ENCODE assay signal across 8 cellular contexts in the genomic region with DNA sequence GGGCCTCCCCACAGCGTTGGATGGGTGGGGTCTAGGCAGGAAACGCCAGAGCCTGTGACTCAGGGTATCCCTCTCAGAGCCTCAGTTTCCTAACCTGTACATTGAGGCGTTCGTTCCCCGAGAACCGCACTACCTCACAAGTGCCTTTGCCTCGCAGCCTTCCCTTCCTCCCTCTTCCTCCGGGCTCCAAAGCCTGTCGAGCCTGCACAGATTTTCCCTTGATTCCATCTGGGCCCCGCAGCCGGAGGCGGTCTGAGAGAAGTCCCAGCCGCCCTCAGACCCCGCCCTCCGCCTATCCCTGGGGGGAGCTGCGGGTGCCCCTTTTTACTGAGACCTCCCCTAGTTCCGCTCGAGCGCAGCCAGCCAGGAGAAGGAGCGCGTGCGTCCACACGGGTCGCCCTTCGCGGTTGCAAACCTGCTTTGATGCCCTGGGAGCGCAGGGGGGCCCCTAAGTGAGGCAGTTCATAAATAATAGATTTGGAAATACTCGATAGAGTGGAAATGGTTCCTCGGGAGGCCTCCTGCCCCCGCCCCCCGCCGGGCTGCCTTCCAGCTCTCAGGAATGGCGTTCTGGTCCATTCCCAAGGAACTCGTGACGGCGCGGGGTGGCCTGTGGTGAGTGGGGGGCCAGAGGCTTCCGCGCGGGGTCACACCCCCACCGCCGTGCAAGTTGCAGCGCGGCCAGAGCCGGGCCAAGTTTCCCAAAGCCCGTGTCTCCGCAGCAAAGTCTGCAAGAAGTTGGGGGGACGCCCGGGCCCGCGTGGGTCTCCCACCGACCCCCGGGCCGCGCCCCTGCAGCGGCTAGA. TPM values are rescaled to one million over a fixed set of nuclear protein-coding genes. Genes with fewer than 3 reads are reported as not detected.
DNase-seq lines count a peak whose midpoint lies in the region; ATAC-seq and TF ChIP-seq lines count a peak whose summit lies in the region.

No MANE protein-coding gene starts in this region.

- H3K14ac ChIP-seq in trophoblast cell (ENCODE audit: low read length): peak overlapping the region; percentile 69

- H3K4ac ChIP-seq in trophoblast cell (ENCODE audit: low read depth, low read length): peak overlapping the region; percentile 1

- TF ChIP-seq CTCF in HFFc6 (IDR thresholded peaks at IDR 0.05) (peak; percentile 29), foreskin keratinocyte (conservative IDR thresholded peaks at IDR 0.05) (no peak)

- peaks cover 3% of the 10 kb centered on the region for H3K79me2 ChIP-seq in trophoblast cell (ENCODE audit: control insufficient read depth, insufficient read depth, low read length, poor library complexity)

- no peak overlapping the region for H2AK5ac ChIP-seq in trophoblast cell (ENCODE audit: low read length)

- peak overlapping the region; percentile 49 for H4K12ac ChIP-seq in trophoblast cell (ENCODE audit: low read depth, low read length)

- H3K27ac ChIP-seq in CD8-positive, alpha-beta memory T cell (ENCODE audit: low read depth, low read length): no peak overlapping the region
- H3K27ac ChIP-seq in foreskin keratinocyte (peak overlapping the region; percentile 37), trophoblast cell (ENCODE audit: low read depth, low read length) (peak overlapping the region; percentile 11)

- H2AFZ ChIP-seq in trophoblast cell (ENCODE audit: insufficient read depth, low read length, poor library complexity): peak overlapping the region; percentile 32

- H3K18ac ChIP-seq in trophoblast cell (ENCODE audit: low read length): peak overlapping the region; percentile 35

- H3K4me2 ChIP-seq in trophoblast cell (ENCODE audit: low read length): peak overlapping the region; percentile 90

- WGBS in trophoblast cell (ENCODE audit: extremely low coverage, insufficient coverage, insufficient read length): no CpG with 5 or more reads among the region's 56 CpGs

- H3K27me3 ChIP-seq in CD8-positive, alpha-beta memory T cell (ENCODE audit: insufficient read depth, low read length, poor library complexity, severe bottlenecking): peaks cover 25% of the 10 kb centered on the region
- no peaks in the 10 kb centered on the region for H3K27me3 ChIP-seq in foreskin keratinocyte
- H3K27me3 ChIP-seq in trophoblast cell (ENCODE audit: insufficient read depth, low read length): peaks cover 5% of the 10 kb centered on the region

- H4K91ac ChIP-seq in trophoblast cell (ENCODE audit: low read depth, low read length): peak overlapping the region; percentile 28

- no peaks in the 10 kb centered on the region for H3K4me1 ChIP-seq in CD8-positive, alpha-beta memory T cell (ENCODE audit: insufficient read depth, low read length)
- peaks cover 49% of the 10 kb centered on the region for H3K4me1 ChIP-seq in foreskin keratinocyte
- peaks cover 11 to 31% of the 10 kb centered on the region in 2 experiments for H3K4me1 ChIP-seq in trophoblast cell (ENCODE audit: control insufficient read depth in 1 of 2, insufficient read depth in 2 of 2, low read length in 2 of 2)

- ATAC-seq in foreskin keratinocyte: peak; percentile 11
- ATAC-seq in HG02852 (IDR thresholded peaks at IDR 0.05; ENCODE audit: unreplicated experiment): no peak
- no peak for ATAC-seq in GM21526 (IDR thresholded peaks at IDR 0.05; ENCODE audit: low FRiP score, unreplicated experiment)

- peaks cover 0 to 1% (median 0%) of the 10 kb centered on the region in 3 donors for H3K36me3 Mint-ChIP-seq in CD8-positive, alpha-beta memory T cell
- H3K36me3 Mint-ChIP-seq in HFFc6 (ENCODE audit: low read depth): no peaks in the 10 kb centered on the region
- no peaks in the 10 kb centered on the region for H3K36me3 Mint-ChIP-seq in activated CD4-positive, alpha-beta memory T cell treated with anti-CD3 and anti-CD28 coated beads for 36 hours

- H3K4me1 Mint-ChIP-seq in CD8-positive, alpha-beta memory T cell: peaks cover 6 to 25% (median 7%) of the 10 kb centered on the region in 3 donors
- peaks cover 47% of the 10 kb centered on the region for H3K4me1 Mint-ChIP-seq in HFFc6 (ENCODE audit: low read depth)
- peaks cover 9% of the 10 kb centered on the region for H3K4me1 Mint-ChIP-seq in activated CD4-positive, alpha-beta memory T cell treated with anti-CD3 and anti-CD28 coated beads for 36 hours (ENCODE audit: low read depth)

- no peak overlapping the region for H3K27ac Mint-ChIP-seq in CD8-positive, alpha-beta memory T cell
- peak overlapping the region; percentile 89 for H3K27ac Mint-ChIP-seq in HFFc6
- H3K27ac Mint-ChIP-seq in activated CD4-positive, alpha-beta memory T cell treated with anti-CD3 and anti-CD28 coated beads for 36 hours: no peak overlapping the region

- peak overlapping the region; percentile 69 for H4K8ac ChIP-seq in trophoblast cell (ENCODE audit: low read depth, low read length)

- H2BK12ac ChIP-seq in trophoblast cell (ENCODE audit: low read length): no peak overlapping the region

- DNase-seq in CD8-positive, alpha-beta memory T cell: peak in 1 of 5 donors; percentile 13
- DNase-seq in HFFc6 (peak; percentile 37), foreskin keratinocyte (peak in 1 of 2 donors; percentile 63), trophoblast cell (peak; percentile 57 to 70), NCI-H2107 treated with DMSO at 0.1 percent for 48 hours (lab: John Stamatoyannopoulos, UW; ENCODE audit: unreplicated experiment) (no peak)
- no peak for DNase-seq in activated CD4-positive, alpha-beta memory T cell treated with anti-CD3 and anti-CD28 coated beads for 36 hours

- H3K79me1 ChIP-seq in trophoblast cell (ENCODE audit: low read length): peaks cover 10% of the 10 kb centered on the region

- CTCF ChIA-PET in CD8-positive, alpha-beta memory T cell (lab: Charles Lee): interaction anchor here (1.4 to 1.6 kb wide), 2 partner anchors 10 kb away, joined by 3 read pairs; no protein-coding TSS in a partner anchor
- CTCF ChIA-PET in activated CD4-positive, alpha-beta memory T cell treated with anti-CD3 and anti-CD28 coated beads for 36 hours (lab: Charles Lee): no interaction called here

- peak overlapping the region; percentile 8 for H3K4me3 ChIP-seq in CD8-positive, alpha-beta memory T cell (ENCODE audit: low read length)
- peak overlapping the region; percentile 64 for H3K4me3 ChIP-seq in trophoblast cell (ENCODE audit: low read depth, low read length)

- POLR2A ChIA-PET in CD8-positive, alpha-beta memory T cell (lab: Charles Lee): no interaction called here
- POLR2A ChIA-PET in activated CD4-positive, alpha-beta memory T cell treated with anti-CD3 and anti-CD28 coated beads for 36 hours (lab: Charles Lee): no interaction called here

- intact Hi-C loops in activated CD4-positive, alpha-beta memory T cell treated with anti-CD3 and anti-CD28 coated beads for 36 hours (cut with micrococcal nuclease): no loop called here

- H3K9me3 ChIP-seq in CD8-positive, alpha-beta memory T cell (ENCODE audit: low read length): no peaks in the 10 kb centered on the region
- H3K9me3 ChIP-seq in trophoblast cell (ENCODE audit: insufficient read depth, low read depth, low read length): peaks cover 5% of the 10 kb centered on the region

- H3K27me3 Mint-ChIP-seq in CD8-positive, alpha-beta memory T cell: peaks cover 22 to 34% of the 10 kb centered on the region in 2 donors
- H3K27me3 Mint-ChIP-seq in HFFc6 (ENCODE audit: insufficient read depth): no peaks in the 10 kb centered on the region; the same call in 1 of the 2 replicates
- H3K27me3 Mint-ChIP-seq in activated CD4-positive, alpha-beta memory T cell treated with anti-CD3 and anti-CD28 coated beads for 36 hours: peaks cover 28% of the 10 kb centered on the region

- H2BK120ac ChIP-seq in trophoblast cell (ENCODE audit: insufficient read depth, low read length, poor library complexity): peak overlapping the region; percentile 70

- H2BK5ac ChIP-seq in trophoblast cell (ENCODE audit: low read depth, low read length, poor library complexity): peak overlapping the region; percentile 24

- H3K9ac ChIP-seq in trophoblast cell (ENCODE audit: low read length): peak overlapping the region; percentile 43

- peak overlapping the region; percentile 73 to 90 (median 84) for H3K4me3 Mint-ChIP-seq in CD8-positive, alpha-beta memory T cell
- peak overlapping the region; percentile 97 for H3K4me3 Mint-ChIP-seq in HFFc6
- peak overlapping the region; percentile 64 for H3K4me3 Mint-ChIP-seq in activated CD4-positive, alpha-beta memory T cell treated with anti-CD3 and anti-CD28 coated beads for 36 hours

- no peak overlapping the region for H3K23ac ChIP-seq in trophoblast cell (ENCODE audit: low read length)

- no peaks in the 10 kb centered on the region for H3K9me3 Mint-ChIP-seq in CD8-positive, alpha-beta memory T cell
- H3K9me3 Mint-ChIP-seq in HFFc6: no peaks in the 10 kb centered on the region
- no peaks in the 10 kb centered on the region for H3K9me3 Mint-ChIP-seq in activated CD4-positive, alpha-beta memory T cell treated with anti-CD3 and anti-CD28 coated beads for 36 hours

- H3K36me3 ChIP-seq in CD8-positive, alpha-beta memory T cell (ENCODE audit: insufficient read depth, low read length): no peaks in the 10 kb centered on the region
- no peaks in the 10 kb centered on the region for H3K36me3 ChIP-seq in trophoblast cell (ENCODE audit: control insufficient read depth in 1 of 2, insufficient read depth in 2 of 2, low read length in 2 of 2)

RNA-seq across cellular contexts. Expression of gene C16orf74, which starts 0.7 kb away (rescaled TPM):
- 1 to 10 TPM; 1.1 to 1.3 TPM for total RNA-seq in CD8-positive, alpha-beta memory T cell
- 10.7 TPM for polyA plus RNA-seq in CD8-positive, alpha-beta memory T cell
- 10 to 100 TPM; 13.4 to 18.6 (median 15.7) TPM for total RNA-seq in HFFc6 (2021; fragmentation: NEBNext Ultra II Directional; extraction: Animal tissue kit (Norgen Biotek cat#: 25700))
- total RNA-seq in activated CD4-positive, alpha-beta memory T cell treated with anti-CD3 and anti-CD28 coated beads for 36 hours: not detected
- 91.8 and 94.7 TPM in 2 replicates for total RNA-seq in foreskin keratinocyte
- polyA plus RNA-seq in foreskin keratinocyte: 145 and 164 TPM in 2 replicates
- 23.7 and 24.1 TPM in 2 replicates for polyA plus RNA-seq in trophoblast cell (2013)

RNA-seq across cellular contexts. Expression of gene EMC8, which starts 49.1 kb away (rescaled TPM):
- 10 to 100 TPM; 52.2 to 56.2 TPM for total RNA-seq in CD8-positive, alpha-beta memory T cell
- polyA plus RNA-seq in CD8-positive, alpha-beta memory T cell: 27.6 TPM
- total RNA-seq in HFFc6 (2021; fragmentation: NEBNext Ultra II Directional; extraction: Animal tissue kit (Norgen Biotek cat#: 25700)): 10 to 100 TPM; 31.7 to 38.4 (median 36.6) TPM
- total RNA-seq in activated CD4-positive, alpha-beta memory T cell treated with anti-CD3 and anti-CD28 coated beads for 36 hours: 10 to 100 TPM; 27.5 to 27.9 TPM
- 41.7 and 42.9 TPM in 2 replicates for total RNA-seq in foreskin keratinocyte
- polyA plus RNA-seq in foreskin keratinocyte: 45.3 and 46.4 TPM in 2 replicates
- polyA plus RNA-seq in trophoblast cell (2013): 26.2 and 26.6 TPM in 2 replicates

RNA-seq across cellular contexts. Expression of gene COX4I1, which starts 49.3 kb away (rescaled TPM):
- 100 to 1,000 TPM; 449 to 470 TPM for total RNA-seq in CD8-positive, alpha-beta memory T cell
- polyA plus RNA-seq in CD8-positive, alpha-beta memory T cell: 951 TPM
- 100 to 1,000 TPM; 427 to 518 (median 497) TPM for total RNA-seq in HFFc6 (2021; fragmentation: NEBNext Ultra II Directional; extraction: Animal tissue kit (Norgen Biotek cat#: 25700))
- total RNA-seq in activated CD4-positive, alpha-beta memory T cell treated with anti-CD3 and anti-CD28 coated beads for 36 hours: 100 to 1,000 TPM; 493 to 511 TPM
- 545 and 564 TPM in 2 replicates for total RNA-seq in foreskin keratinocyte
- 864 and 916 TPM in 2 replicates for polyA plus RNA-seq in foreskin keratinocyte
- 813 and 830 TPM in 2 replicates for polyA plus RNA-seq in trophoblast cell (2013)

Comparison
In these comparisons a context has a peak if more than half of its experiments do, and no peak if none do; other contexts are left out.
1. DNase-seq: peak in HFFc6 (single experiment) and trophoblast cell (2 of 2); none in activated CD4-positive, alpha-beta memory T cell treated with anti-CD3 and anti-CD28 coated beads for 36 hours (single experiment) and NCI-H2107 treated with DMSO at 0.1 percent for 48 hours (single experiment).
2. RNA of gene C16orf74, which starts 0.7 kb away (total RNA-seq): 91.8 to 94.7 TPM in foreskin keratinocyte and 13.4 to 18.6 TPM in HFFc6; 1.1 to 1.3 TPM in CD8-positive, alpha-beta memory T cell and not detected in activated CD4-positive, alpha-beta memory T cell treated with anti-CD3 and anti-CD28 coated beads for 36 hours; every median in the first group is over 4 times any median in the second.
3. Peak in every context shown above with its lines, with median percentiles within 50 percentile points of each other: H3K4me3 Mint-ChIP-seq.